Comparison of ENCODE assay signal across 1 cellular context in genomic region chr18:58490238-58490637, GRCh38.
TF ChIP-seq lines count a peak whose summit lies in the region.

No MANE protein-coding gene starts in this region.

TF ChIP-seq in HepG2, 621 proteins besides CTCF, POLR2A, EP300 and RAD21 (continued from another document and continues in another):
- TF ChIP-seq ZNF318 (CRISPR knock-in tag; IDR thresholded peaks at IDR 0.05): no peak
- TF ChIP-seq TIGD3 (CRISPR knock-in tag; IDR thresholded peaks at IDR 0.05; ENCODE audit: borderline replicate concordance): no peak
- no peak for TF ChIP-seq ZNF788 (CRISPR knock-in tag; IDR thresholded peaks at IDR 0.05; ENCODE audit: borderline replicate concordance)
- TF ChIP-seq AHDC1 (CRISPR knock-in tag; IDR thresholded peaks at IDR 0.05; ENCODE audit: borderline replicate concordance): 0 out of 2 replicates have a peak, but pooled peaks have one; percentile 15
- TF ChIP-seq ARNT2 (CRISPR knock-in tag; IDR thresholded peaks at IDR 0.05; ENCODE audit: low read depth): no peak
- TF ChIP-seq CCAR2 (optimal IDR thresholded peaks at IDR 0.05; ENCODE audit: low read depth, low read length): no peak
- TF ChIP-seq ZNF605 (CRISPR knock-in tag; IDR thresholded peaks at IDR 0.05): no peak
- no peak for TF ChIP-seq ASH2L (IDR thresholded peaks at IDR 0.05; ENCODE audit: insufficient read length, low read depth, low read length)
- TF ChIP-seq ZNF280B (CRISPR knock-in tag; IDR thresholded peaks at IDR 0.05; ENCODE audit: borderline replicate concordance): no peak
- TF ChIP-seq TCF7 (IDR thresholded peaks at IDR 0.05; ENCODE audit: low read depth): no peak
- no peak for TF ChIP-seq KLF12 (CRISPR knock-in tag; IDR thresholded peaks at IDR 0.05; ENCODE audit: borderline replicate concordance)
- no peak for TF ChIP-seq KIAA2018 (CRISPR knock-in tag; IDR thresholded peaks at IDR 0.05; ENCODE audit: borderline replicate concordance)
- TF ChIP-seq ZBTB33 (CRISPR knock-in tag; IDR thresholded peaks at IDR 0.05): 0 out of 2 replicates have a peak, but pooled peaks have one; percentile 35
- no peak for TF ChIP-seq SMARCC2 (IDR thresholded peaks at IDR 0.05)
- TF ChIP-seq ZNF761 (CRISPR knock-in tag; conservative IDR thresholded peaks at IDR 0.05): no peak
- no peak for TF ChIP-seq RARG (CRISPR knock-in tag; IDR thresholded peaks at IDR 0.05; ENCODE audit: low read depth)
- no peak for TF ChIP-seq ZNF143 (CRISPR knock-in tag; IDR thresholded peaks at IDR 0.05)
- TF ChIP-seq ZFP62 (CRISPR knock-in tag; IDR thresholded peaks at IDR 0.05): no peak
- no peak for TF ChIP-seq SIN3B (IDR thresholded peaks at IDR 0.05; ENCODE audit: low read length)
- no peak for TF ChIP-seq DBP (CRISPR knock-in tag; IDR thresholded peaks at IDR 0.05; ENCODE audit: not compliant biosample characterization)
- TF ChIP-seq ZNF136 (CRISPR knock-in tag; IDR thresholded peaks at IDR 0.05; ENCODE audit: low read depth): no peak
- no peak for TF ChIP-seq ZNF33B (CRISPR knock-in tag; IDR thresholded peaks at IDR 0.05)
